Comparison of ENCODE assay signal across 1 cellular context in the genomic region with DNA sequence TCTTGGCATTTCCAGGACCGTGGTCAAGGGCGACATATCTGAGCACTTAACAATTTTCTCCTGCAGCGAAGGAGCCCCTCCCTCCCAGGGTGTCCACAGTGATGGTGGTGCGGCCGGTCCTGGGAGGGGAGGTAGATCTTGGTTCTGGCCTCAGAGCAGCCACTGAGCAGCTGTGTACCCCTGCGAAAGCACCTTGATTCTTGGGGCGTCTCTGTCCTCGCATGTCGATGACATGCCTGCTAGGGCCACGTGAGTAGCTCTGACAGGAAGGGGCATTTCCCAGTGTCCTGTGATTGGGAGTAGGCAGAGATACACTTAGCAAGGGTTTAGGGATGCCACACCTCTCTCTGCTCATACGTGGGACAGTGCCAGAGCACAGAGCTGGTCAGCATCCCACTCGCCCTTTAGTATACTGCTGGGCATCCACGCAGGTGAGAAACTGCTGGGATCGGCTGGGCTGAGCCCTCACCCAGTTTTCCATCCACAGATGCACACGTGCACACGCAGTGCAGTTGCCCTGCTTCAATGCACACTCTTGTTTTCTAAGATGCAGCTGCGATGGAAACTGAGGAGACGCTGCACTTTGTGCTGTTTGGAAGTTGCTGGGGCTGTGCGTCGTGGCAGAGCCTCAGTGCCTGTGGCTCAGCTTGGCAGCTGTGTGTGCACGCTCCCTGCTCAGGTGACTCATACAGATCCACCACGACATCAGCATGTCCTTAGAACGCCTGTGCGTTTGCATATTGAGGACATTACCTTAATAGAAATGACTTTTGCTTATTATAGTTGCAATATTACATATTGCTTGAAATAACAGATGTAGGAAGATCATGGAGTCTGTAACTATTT.
TF ChIP-seq lines count a peak whose summit lies in the region.

No MANE protein-coding gene starts in this region.

TF ChIP-seq in SK-N-SH treated with all-trans-retinoic acid at 6 μM for 48 hours, 23 proteins besides CTCF, POLR2A, EP300 and RAD21 (continued from another document):
- TF ChIP-seq, protein P1, sequence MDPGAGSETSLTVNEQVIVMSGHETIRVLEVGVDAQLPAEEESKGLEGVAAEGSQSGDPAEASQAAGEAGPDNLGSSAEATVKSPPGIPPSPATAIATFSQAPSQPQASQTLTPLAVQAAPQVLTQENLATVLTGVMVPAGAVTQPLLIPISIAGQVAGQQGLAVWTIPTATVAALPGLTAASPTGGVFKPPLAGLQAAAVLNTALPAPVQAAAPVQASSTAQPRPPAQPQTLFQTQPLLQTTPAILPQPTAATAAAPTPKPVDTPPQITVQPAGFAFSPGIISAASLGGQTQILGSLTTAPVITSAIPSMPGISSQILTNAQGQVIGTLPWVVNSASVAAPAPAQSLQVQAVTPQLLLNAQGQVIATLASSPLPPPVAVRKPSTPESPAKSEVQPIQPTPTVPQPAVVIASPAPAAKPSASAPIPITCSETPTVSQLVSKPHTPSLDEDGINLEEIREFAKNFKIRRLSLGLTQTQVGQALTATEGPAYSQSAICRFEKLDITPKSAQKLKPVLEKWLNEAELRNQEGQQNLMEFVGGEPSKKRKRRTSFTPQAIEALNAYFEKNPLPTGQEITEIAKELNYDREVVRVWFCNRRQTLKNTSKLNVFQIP (CRISPR knock-in tag; IDR thresholded peaks at IDR 0.05; ENCODE audit: borderline replicate concordance, low read depth): no peak
- TF ChIP-seq ARNTL (CRISPR knock-in tag; IDR thresholded peaks at IDR 0.05; ENCODE audit: borderline replicate concordance, low read depth): no peak
- TF ChIP-seq, protein P2, sequence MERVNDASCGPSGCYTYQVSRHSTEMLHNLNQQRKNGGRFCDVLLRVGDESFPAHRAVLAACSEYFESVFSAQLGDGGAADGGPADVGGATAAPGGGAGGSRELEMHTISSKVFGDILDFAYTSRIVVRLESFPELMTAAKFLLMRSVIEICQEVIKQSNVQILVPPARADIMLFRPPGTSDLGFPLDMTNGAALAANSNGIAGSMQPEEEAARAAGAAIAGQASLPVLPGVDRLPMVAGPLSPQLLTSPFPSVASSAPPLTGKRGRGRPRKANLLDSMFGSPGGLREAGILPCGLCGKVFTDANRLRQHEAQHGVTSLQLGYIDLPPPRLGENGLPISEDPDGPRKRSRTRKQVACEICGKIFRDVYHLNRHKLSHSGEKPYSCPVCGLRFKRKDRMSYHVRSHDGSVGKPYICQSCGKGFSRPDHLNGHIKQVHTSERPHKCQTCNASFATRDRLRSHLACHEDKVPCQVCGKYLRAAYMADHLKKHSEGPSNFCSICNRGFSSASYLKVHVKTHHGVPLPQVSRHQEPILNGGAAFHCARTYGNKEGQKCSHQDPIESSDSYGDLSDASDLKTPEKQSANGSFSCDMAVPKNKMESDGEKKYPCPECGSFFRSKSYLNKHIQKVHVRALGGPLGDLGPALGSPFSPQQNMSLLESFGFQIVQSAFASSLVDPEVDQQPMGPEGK (CRISPR knock-in tag; IDR thresholded peaks at IDR 0.05; ENCODE audit: borderline replicate concordance): no peak
